ENCODE assay signal across 8 cellular contexts in genomic region chr17:42964161-42964932, GRCh38. TPM values are rescaled to one million over a fixed set of nuclear protein-coding genes. Genes with fewer than 3 reads are reported as not detected.
DNase-seq lines count a peak whose midpoint lies in the region; ATAC-seq and TF ChIP-seq lines count a peak whose summit lies in the region.

Gene AARSD1 (minus strand): TSS chr17:42964454. CDS start chr17:42964440, 14 bp downstream.

- DNase-seq in EH (ENCODE audit: low read depth) (peak; percentile 94), HEK293T (ENCODE audit: extremely low spot score) (peak; percentile 90), NB4 (ENCODE audit: low read depth) (peak; percentile 96), SK-N-MC (ENCODE audit: low read depth, low spot score) (peak; percentile 82)
- peak; percentile 96 for DNase-seq in activated naive CD4-positive, alpha-beta T cell treated with anti-CD3 and anti-CD28 coated beads for 36 hours

- H3K9ac ChIP-seq in SK-N-MC (ENCODE audit: insufficient read length) = peak within 1 kb of the TSS; percentile 87

- no peak for TF ChIP-seq EP300 in gastroesophageal sphincter (IDR thresholded peaks at IDR 0.05)

- peak within 1 kb of the TSS; percentile 94 for H3K4me3 ChIP-seq in NB4 (ENCODE audit: low read depth, low read length)
- H3K4me3 ChIP-seq in SK-N-MC = peak within 1 kb of the TSS; percentile 86
- peak within 1 kb of the TSS; percentile 72 to 89 for H3K4me3 ChIP-seq in gastroesophageal sphincter
- H3K4me3 ChIP-seq in neutrophil (ENCODE audit: low read depth in 1 of 2, low read length in 1 of 2) = peak within 1 kb of the TSS; percentile 60 to 75

- H3K4me1 Mint-ChIP-seq in activated naive CD4-positive, alpha-beta T cell treated with anti-CD3 and anti-CD28 coated beads for 36 hours (ENCODE audit: low read depth) = peaks cover 21% of the 10 kb centered on the region

- no peaks in the 10 kb centered on the region for H3K9me3 Mint-ChIP-seq in activated naive CD4-positive, alpha-beta T cell treated with anti-CD3 and anti-CD28 coated beads for 36 hours

- ATAC-seq in gastroesophageal sphincter = peak; percentile 97

- WGBS in gastroesophageal sphincter (ENCODE audit: low coverage in 1 of 2), 2 donors = 1 to 5% methylated on average over 15 to 30 of the region's 43 CpGs

- H3K9me3 ChIP-seq in SK-N-MC (ENCODE audit: low read depth, low read length) (no peaks in the 10 kb centered on the region), gastroesophageal sphincter (no peaks in the 10 kb centered on the region), neutrophil (no peaks in the 10 kb centered on the region)

- intact Hi-C loops in activated naive CD4-positive, alpha-beta T cell treated with anti-CD3 and anti-CD28 coated beads for 36 hours (cut with micrococcal nuclease) = loop anchor here (1.0 to 2.0 kb wide), 3 partner anchors 16 to 161 kb away; partner anchors contain the start of genes BRCA1, PTGES3L, RPL27 and RUNDC1

- H3K27me3 ChIP-seq in gastroesophageal sphincter (no peaks in the 10 kb centered on the region), neutrophil (no peaks in the 10 kb centered on the region)

- TF ChIP-seq CTCF in NB4 (IDR thresholded peaks at IDR 0.05; ENCODE audit: low read depth, low read length) = no peak
- TF ChIP-seq CTCF in gastroesophageal sphincter (IDR thresholded peaks at IDR 0.05) = peak in 1 of 4 experiments; percentile 9
- TF ChIP-seq CTCF in neutrophil (IDR thresholded peaks at IDR 0.05) = peak; percentile 34
- TF ChIP-seq CTCF in subcutaneous adipose tissue (IDR thresholded peaks at IDR 0.05; ENCODE audit: low read depth) = no peak

- H3K27ac Mint-ChIP-seq in activated naive CD4-positive, alpha-beta T cell treated with anti-CD3 and anti-CD28 coated beads for 36 hours = peak within 1 kb of the TSS; percentile 91

- CTCF ChIA-PET in HEK293T (lab: Yijun Ruan, JAX) = interaction anchor here (0.7 to 0.8 kb wide), 3 partner anchors 34 to 539 kb away, joined by 4 to 7 read pairs (median 5); partner anchors contain the start of gene RPL27
- CTCF ChIA-PET in activated naive CD4-positive, alpha-beta T cell treated with anti-CD3 and anti-CD28 coated beads for 36 hours (lab: Charles Lee) = interaction anchor here (0.6 kb wide), 1 partner anchor 52 kb away, joined by 3 read pairs; no protein-coding TSS in a partner anchor

- H3K4me3 Mint-ChIP-seq in activated naive CD4-positive, alpha-beta T cell treated with anti-CD3 and anti-CD28 coated beads for 36 hours = peak within 1 kb of the TSS; percentile 97

- H3K27ac ChIP-seq in SK-N-MC (peak within 1 kb of the TSS; percentile 81), gastroesophageal sphincter (peak within 1 kb of the TSS; percentile 87 to 90 (median 90)), neutrophil (peak within 1 kb of the TSS; percentile 67)

- H3K36me3 Mint-ChIP-seq in activated naive CD4-positive, alpha-beta T cell treated with anti-CD3 and anti-CD28 coated beads for 36 hours (ENCODE audit: low read depth) = peaks cover 28% of the 10 kb centered on the region

- TF ChIP-seq POLR2A in NB4 (IDR thresholded peaks at IDR 0.05; ENCODE audit: extremely low read depth, insufficient read length) (peak; percentile 93), gastroesophageal sphincter (IDR thresholded peaks at IDR 0.05) (peak; percentile 75 to 78)

- H3K4me1 ChIP-seq in gastroesophageal sphincter (peaks cover 0 to 23% (median 5%) of the 10 kb centered on the region in 3 donors), neutrophil (ENCODE audit: control insufficient read depth in 1 of 2, insufficient read depth in 1 of 2, low read depth in 1 of 2, low read length in 1 of 2) (peaks cover 13 to 16% of the 10 kb centered on the region in 2 experiments)

- POLR2A ChIA-PET in HEK293T (lab: Yijun Ruan, JAX) = interaction anchor here (0.6 to 3.4 kb wide), 14 partner anchors 10 to 404 kb away, joined by 3 to 50 read pairs (median 4); partner anchors contain the start of genes BECN1, PTGES3L and RPL27

- H3K36me3 ChIP-seq in SK-N-MC (ENCODE audit: insufficient read depth, low read length) = peaks cover 36% of the 10 kb centered on the region
- peaks cover 0 to 36% of the 10 kb centered on the region in 2 donors for H3K36me3 ChIP-seq in gastroesophageal sphincter
- peaks cover 11% of the 10 kb centered on the region for H3K36me3 ChIP-seq in neutrophil

- no peaks in the 10 kb centered on the region for H3K27me3 Mint-ChIP-seq in activated naive CD4-positive, alpha-beta T cell treated with anti-CD3 and anti-CD28 coated beads for 36 hours (ENCODE audit: low read depth)

TF ChIP-seq in HEK293T, 16 proteins besides CTCF, POLR2A, EP300 and RAD21:
- TF ChIP-seq LEF1 (IDR thresholded peaks at IDR 0.05; ENCODE audit: borderline replicate concordance) (no peak), PKNOX1 (IDR thresholded peaks at IDR 0.05) (peak; percentile 90), L3MBTL2 (conservative IDR thresholded peaks at IDR 0.05) (peak; percentile 96)

RNA-seq across cellular contexts. Expression of gene AARSD1, which starts in this region (rescaled TPM):
- total RNA-seq in activated naive CD4-positive, alpha-beta T cell treated with anti-CD3 and anti-CD28 coated beads for 36 hours = 10 to 100 TPM; 48.4 to 49.3 TPM
- total RNA-seq in gastroesophageal sphincter = 10 to 100 TPM; 10.9 to 39.5 (median 26.3) TPM
- 10 to 100 TPM; 18.4 to 38.2 (median 22.1) TPM for total RNA-seq in subcutaneous adipose tissue

Comparison
In these comparisons a context has a peak if more than half of its experiments do, and no peak if none do; other contexts are left out.
1. Peak in every context shown above with its lines: DNase-seq, ATAC-seq, H3K4me3 ChIP-seq and H3K27ac ChIP-seq.